Comparison of ENCODE assay signal across 26 cellular contexts in genomic region chr14:40796168-40796567, GRCh38.
"Had no signal": no experiment of that assay in that cellular context is flagged by ENCODE, and none has a peak within 500 bp of the region (broad histone marks: within the 10 kb centered on the region; RNA-seq: fewer than 3 reads in every experiment).

No MANE protein-coding gene starts in this region.

- DNase-seq: head of caudate nucleus; hypothalamus; immature natural killer cell; left cardiac atrium; left lung; naive thymus-derived CD4-positive, alpha-beta T cell; nucleus accumbens; pancreas; posterior cingulate gyrus; right lobe of liver; stimulated activated CD4-positive, alpha-beta T cell treated with anti-CD3 and anti-CD28 coated beads, Interleukin-12 subunit alpha, Interleukin-12 subunit beta, amount 100 ng/mL, for 4 hours; stimulated activated CD4-positive, alpha-beta T cell treated with anti-CD3 and anti-CD28 coated beads, Interleukin-15, amount 100 ng/mL, for 24 hours; stimulated activated CD4-positive, alpha-beta T cell treated with anti-CD3 and anti-CD28 coated beads, Interleukin-4, amount 100 ng/mL, for 24 hours; stimulated activated naive CD4-positive, alpha-beta T cell; tibial artery; trophoblast cell; upper lobe of right lung had no signal

- H3K9me3 ChIP-seq: pancreas, prostate gland, right atrium auricular region, right lobe of liver, thoracic aorta, tibial artery, upper lobe of right lung had no signal

- ATAC-seq: left cardiac atrium; left lung; naive thymus-derived CD4-positive, alpha-beta T cell; natural killer cell treated with Interleukin-12 subunit alpha and Interleukin-12 subunit beta and Interleukin-15 and Interleukin-18, amount 100 ng/mL, for 72 hours; pancreas; stimulated activated effector memory CD8-positive, alpha-beta T cell treated with anti-CD3 and anti-CD28 coated beads, Interleukin-12 subunit alpha, Interleukin-12 subunit beta, amount 100 ng/mL, for 72 hours; upper lobe of right lung had no signal

- H3K27ac Mint-ChIP-seq: immature natural killer cell; mesothelial cell of epicardium; naive thymus-derived CD4-positive, alpha-beta T cell; natural killer cell treated with Interleukin-12 subunit alpha and Interleukin-12 subunit beta and Interleukin-15 and Interleukin-18, amount 100 ng/mL, for 72 hours; stimulated activated effector memory CD8-positive, alpha-beta T cell treated with anti-CD3 and anti-CD28 coated beads, Interleukin-12 subunit alpha, Interleukin-12 subunit beta, amount 100 ng/mL, for 72 hours; stimulated activated naive CD8-positive, alpha-beta T cell treated with anti-CD3 and anti-CD28 coated beads, Interleukin-15, Interleukin-2, amounts not matched to agents 100 ng/mL and 50 ng/mL, for 24 hours had no signal

- H3K4me3 ChIP-seq: left lung, lung, pancreas, prostate gland, right atrium auricular region, right lobe of liver, suprapubic skin, thoracic aorta, tibial artery, upper lobe of right lung had no signal

- H3K27ac ChIP-seq: left lung, pancreas, prostate gland, right atrium auricular region, right lobe of liver, suprapubic skin, thoracic aorta, tibial artery, upper lobe of right lung had no signal

- H3K4me3 Mint-ChIP-seq: immature natural killer cell; mesothelial cell of epicardium; naive thymus-derived CD4-positive, alpha-beta T cell; natural killer cell treated with Interleukin-12 subunit alpha and Interleukin-12 subunit beta and Interleukin-15 and Interleukin-18, amount 100 ng/mL, for 72 hours; stimulated activated effector memory CD8-positive, alpha-beta T cell treated with anti-CD3 and anti-CD28 coated beads, Interleukin-12 subunit alpha, Interleukin-12 subunit beta, amount 100 ng/mL, for 72 hours; stimulated activated naive CD8-positive, alpha-beta T cell treated with anti-CD3 and anti-CD28 coated beads, Interleukin-15, Interleukin-2, amounts not matched to agents 100 ng/mL and 50 ng/mL, for 24 hours had no signal

- H3K4me1 ChIP-seq: left lung, pancreas, prostate gland, right atrium auricular region, right lobe of liver, suprapubic skin, tibial artery, upper lobe of right lung had no signal

- H3K4me1 Mint-ChIP-seq: immature natural killer cell; naive thymus-derived CD4-positive, alpha-beta T cell; stimulated activated effector memory CD8-positive, alpha-beta T cell treated with anti-CD3 and anti-CD28 coated beads, Interleukin-12 subunit alpha, Interleukin-12 subunit beta, amount 100 ng/mL, for 72 hours had no signal

- H3K36me3 Mint-ChIP-seq: immature natural killer cell; mesothelial cell of epicardium; naive thymus-derived CD4-positive, alpha-beta T cell; stimulated activated effector memory CD8-positive, alpha-beta T cell treated with anti-CD3 and anti-CD28 coated beads, Interleukin-12 subunit alpha, Interleukin-12 subunit beta, amount 100 ng/mL, for 72 hours had no signal

- H3K27me3 ChIP-seq: left lung, pancreas, right atrium auricular region, right lobe of liver, suprapubic skin, tibial artery, upper lobe of right lung had no signal

- H3K27me3 Mint-ChIP-seq: naive thymus-derived CD4-positive, alpha-beta T cell; natural killer cell treated with Interleukin-12 subunit alpha and Interleukin-12 subunit beta and Interleukin-15 and Interleukin-18, amount 100 ng/mL, for 72 hours; stimulated activated naive CD8-positive, alpha-beta T cell treated with anti-CD3 and anti-CD28 coated beads, Interleukin-15, Interleukin-2, amounts not matched to agents 100 ng/mL and 50 ng/mL, for 24 hours had no signal
